Comparison of ENCODE assay signal across 14 cellular contexts in the genomic region with DNA sequence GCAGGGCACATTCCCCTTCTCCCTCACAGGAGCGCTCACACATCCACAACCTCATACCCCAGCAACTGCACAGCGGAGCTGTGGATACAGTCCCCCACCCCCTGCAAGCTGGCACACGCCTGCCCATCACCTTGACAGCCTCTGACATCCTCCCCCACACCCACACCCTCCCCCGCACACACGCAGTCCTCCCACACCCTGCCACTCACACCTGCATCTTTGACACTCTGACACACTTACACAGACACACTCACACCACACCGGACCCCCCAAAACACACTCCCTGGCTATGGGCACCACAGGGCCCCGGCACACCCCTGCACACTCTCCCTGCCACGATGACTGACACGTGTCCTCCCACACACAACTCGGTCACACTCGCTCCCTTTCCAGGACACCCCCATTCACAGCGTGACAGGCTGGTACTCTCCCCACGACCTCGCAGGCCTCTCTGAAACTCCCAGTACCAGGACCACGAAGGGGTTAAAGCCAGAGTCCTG. TPM values are rescaled to one million over a fixed set of nuclear protein-coding genes. Genes with fewer than 3 reads are reported as not detected.
A peak's percentile ranks its signal among the peaks of the same experiment; 100 is the strongest.
DNase-seq lines count a peak whose midpoint lies in the region; ATAC-seq and TF ChIP-seq lines count a peak whose summit lies in the region.
"Had no signal": no experiment of that assay in that cellular context is flagged by ENCODE, and none has a peak within 500 bp of the region (broad histone marks: within the 10 kb centered on the region; RNA-seq: fewer than 3 reads in every experiment).

No MANE protein-coding gene starts in this region.

- POLR2A ChIA-PET in WTC11 (lab: Charles Lee): no interaction called here

- H3K27ac Mint-ChIP-seq in WTC11: no peak overlapping the region
- H3K27ac Mint-ChIP-seq in stimulated activated naive CD8-positive, alpha-beta T cell treated with anti-CD3 and anti-CD28 coated beads, Interleukin-15, amount 100 ng/mL, for 72 hours: no peak overlapping the region
- H3K27ac Mint-ChIP-seq: T-helper 2 cell treated with Interferon-gamma antibody and Interleukin-4, amounts not matched to agents 5 μg/mL and 100 μg/mL, for 36 hours had no signal

- no peaks in the 10 kb centered on the region for H3K36me3 Mint-ChIP-seq in WTC11

- peak; percentile 20 for DNase-seq in activated naive CD4-positive, alpha-beta T cell treated with Interleukin-2 at 50 U/mL for 16 hours
- DNase-seq in activated naive CD4-positive, alpha-beta T cell (lab: John Stamatoyannopoulos, UW): no peak
- no peak for DNase-seq in WTC11 (ENCODE audit: low spot score)
- no peak for DNase-seq in stimulated activated naive CD8-positive, alpha-beta T cell treated with anti-CD3 and anti-CD28 coated beads, Interleukin-15, amount 100 ng/mL, for 72 hours
- no peak for DNase-seq in NCI-H2107 treated with DMSO at 0.1 percent for 48 hours (lab: John Stamatoyannopoulos, UW; ENCODE audit: unreplicated experiment)
- DNase-seq: BE2C, islet precursor cell, NCI-H1105 treated with DMSO at 0.1 percent for 48 hours had no signal

- peak overlapping the region; percentile 85 for H3K4me3 Mint-ChIP-seq in WTC11
- H3K4me3 Mint-ChIP-seq in stimulated activated naive CD8-positive, alpha-beta T cell treated with anti-CD3 and anti-CD28 coated beads, Interleukin-15, amount 100 ng/mL, for 72 hours: peak overlapping the region; percentile 9 to 66
- H3K4me3 Mint-ChIP-seq: T-helper 2 cell treated with Interferon-gamma antibody and Interleukin-4, amounts not matched to agents 5 μg/mL and 100 μg/mL, for 36 hours had no signal

- no peaks in the 10 kb centered on the region for H3K9me3 Mint-ChIP-seq in WTC11
- H3K9me3 Mint-ChIP-seq in stimulated activated naive CD8-positive, alpha-beta T cell treated with anti-CD3 and anti-CD28 coated beads, Interleukin-15, amount 100 ng/mL, for 72 hours: no peaks in the 10 kb centered on the region
- H3K9me3 Mint-ChIP-seq: T-helper 2 cell treated with Interferon-gamma antibody and Interleukin-4, amounts not matched to agents 5 μg/mL and 100 μg/mL, for 36 hours had no signal

- H3K9ac ChIP-seq in iPS-18a (ENCODE audit: low read length): no peak overlapping the region

- no peak for TF ChIP-seq CTCF in WTC11 (IDR thresholded peaks at IDR 0.05)

- peak overlapping the region; percentile 67 for H3K4me3 ChIP-seq in iPS-18a (ENCODE audit: low read length)

- H3K4me1 Mint-ChIP-seq in WTC11: peaks cover 65% of the 10 kb centered on the region
- peaks cover 36% of the 10 kb centered on the region for H3K4me1 Mint-ChIP-seq in stimulated activated naive CD8-positive, alpha-beta T cell treated with anti-CD3 and anti-CD28 coated beads, Interleukin-15, amount 100 ng/mL, for 72 hours

- peaks cover 57% of the 10 kb centered on the region for H3K27me3 Mint-ChIP-seq in WTC11 (ENCODE audit: low read depth)
- peaks cover 63% of the 10 kb centered on the region for H3K27me3 Mint-ChIP-seq in stimulated activated naive CD8-positive, alpha-beta T cell treated with anti-CD3 and anti-CD28 coated beads, Interleukin-15, amount 100 ng/mL, for 72 hours

- H3K27me3 ChIP-seq in iPS-18a (ENCODE audit: control insufficient read depth, insufficient read depth, low read length): peaks cover 54% of the 10 kb centered on the region

- no peaks in the 10 kb centered on the region for H3K36me3 ChIP-seq in iPS-18a (ENCODE audit: control insufficient read depth, low read depth, low read length)
- H3K36me3 ChIP-seq: BE2C had no signal

- H3K27ac ChIP-seq in iPS-18a (ENCODE audit: low read length): no peak overlapping the region
- H3K27ac ChIP-seq: epithelial cell of prostate had no signal

- ATAC-seq in WTC11 (no peak), HG03520 (IDR thresholded peaks at IDR 0.05; ENCODE audit: unreplicated experiment) (no peak), GM18907 (IDR thresholded peaks at IDR 0.05; ENCODE audit: unreplicated experiment) (no peak)
- no peak for ATAC-seq in stimulated activated naive CD8-positive, alpha-beta T cell treated with anti-CD3 and anti-CD28 coated beads, Interleukin-15, amount 100 ng/mL, for 72 hours

- CTCF ChIA-PET in WTC11 (lab: Charles Lee): interaction anchor here (0.6 to 23.6 kb wide), 14 partner anchors 6 to 1180 kb away, joined by 3 to 876 read pairs (median 6); partner anchors contain the start of genes MIEN1, PNMT, STARD3 and TCAP

- no peaks in the 10 kb centered on the region for H3K9me3 ChIP-seq in iPS-18a (ENCODE audit: control insufficient read depth, low read depth, low read length)
- H3K9me3 ChIP-seq: BE2C had no signal

- peaks cover 31% of the 10 kb centered on the region for H3K4me1 ChIP-seq in iPS-18a (ENCODE audit: control insufficient read depth, low read depth, low read length)
- H3K4me1 ChIP-seq: BE2C had no signal

TF ChIP-seq in WTC11, 78 proteins besides CTCF, POLR2A, EP300 and RAD21:
- TF ChIP-seq ZNF416 (CRISPR knock-in tag; IDR thresholded peaks at IDR 0.05) (no peak), JAZF1 (CRISPR knock-in tag; IDR thresholded peaks at IDR 0.05) (no peak), FOXP1 (CRISPR knock-in tag; IDR thresholded peaks at IDR 0.05; ENCODE audit: borderline replicate concordance) (no peak), CBFB (CRISPR knock-in tag; IDR thresholded peaks at IDR 0.05; ENCODE audit: low read depth) (no peak)

RNA-seq across cellular contexts. Expression of gene PPP1R1B, which starts 0.5 kb away (rescaled TPM):
- total RNA-seq in WTC11 (2021): 15.0 to 20.5 TPM (median 15.2 TPM) in 3 replicates

RNA-seq across cellular contexts. Expression of gene STARD3, which starts 10.7 kb away (rescaled TPM):
- total RNA-seq in WTC11 (2021): 64.9 to 75.3 TPM (median 65.4 TPM) in 3 replicates

RNA-seq across cellular contexts. Expression of gene NEUROD2, which starts 18.5 kb away (rescaled TPM):
- total RNA-seq in WTC11 (2021): not detected in 3 replicates
- total RNA-seq: renal cortical epithelial cell had no signal

RNA-seq across cellular contexts. Expression of gene TCAP, which starts 38.9 kb away (rescaled TPM):
- 2.5 to 2.9 TPM (median 2.8 TPM) in 3 replicates for total RNA-seq in WTC11 (2021)

RNA-seq across cellular contexts. Expression of gene PNMT, which starts 42.0 kb away (rescaled TPM):
- 2.4 to 3.1 TPM (median 2.7 TPM) in 3 replicates for total RNA-seq in WTC11 (2021)
